22 cellular contexts compared by ENCODE assay signal in the genomic region with DNA sequence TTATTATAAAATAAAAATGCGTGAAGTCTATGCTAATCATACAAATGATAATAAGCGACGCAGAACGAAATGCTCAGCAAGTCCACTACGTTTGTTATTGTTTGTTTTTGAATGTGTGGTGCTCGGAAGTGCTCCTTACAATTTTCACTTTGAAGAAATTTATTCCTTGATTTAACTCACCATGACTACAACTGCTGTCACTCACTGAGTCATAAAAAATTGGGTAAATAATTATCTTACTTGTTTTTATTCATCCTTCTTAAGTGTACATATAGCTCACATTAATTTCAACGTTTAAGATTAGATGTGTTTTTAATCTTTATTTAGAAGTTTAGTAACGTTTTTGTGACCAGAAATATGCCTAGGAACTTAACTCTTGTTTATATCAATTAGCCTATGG.
DNase-seq lines count a peak whose midpoint lies in the region; ATAC-seq, FAIRE-seq and TF ChIP-seq lines count a peak whose summit lies in the region.
"Had no signal": no experiment of that assay in that cellular context is flagged by ENCODE, and none has a peak within 500 bp of the region (broad histone marks: within the 10 kb centered on the region; RNA-seq: fewer than 3 reads in every experiment).

No MANE protein-coding gene starts in this region.

- H2AK9ac ChIP-seq in IMR-90 (replicated peaks; ENCODE audit: low read depth, low read length, poor library complexity): no peak overlapping the region

- H4K20me1 ChIP-seq in IMR-90 (ENCODE audit: insufficient read depth, low read length) (no peaks in the 10 kb centered on the region), mammary epithelial cell (ENCODE audit: insufficient read depth, low read length) (no peaks in the 10 kb centered on the region)
- H4K20me1 ChIP-seq: BLaER1 treated with 17β-estradiol and CSF1 and Interleukin-3, amounts not matched to agents 10 nM and 100 nM had no signal

- no CpG with 5 or more reads among the region's 8 CpGs for WGBS in IMR-90 (ENCODE audit: extremely low coverage in 2 of 2, insufficient read length in 1 of 2), 2 experiments
- WGBS in mammary epithelial cell (ENCODE audit: low coverage, missing lambda C conversion rate): 84% methylated on average over 8 of the region's 8 CpGs

- H3K56ac ChIP-seq in IMR-90 (ENCODE audit: extremely low read depth, insufficient read depth, low read length): no peak overlapping the region

- no peak overlapping the region for H2BK20ac ChIP-seq in IMR-90 (ENCODE audit: low read depth, low read length)

- dilution Hi-C loops in IMR-90 (cut with HindIII; ENCODE audit: low sequenced_read_pairs, unreplicated experiment) (no loop called here), mammary epithelial cell (cut with HindIII; ENCODE audit: low sequenced_read_pairs) (no loop called here)

- H3K9me3 ChIP-seq in IMR-90 (ENCODE audit: control insufficient read depth, insufficient read depth, low read length): no peaks in the 10 kb centered on the region
- no peaks in the 10 kb centered on the region for H3K9me3 ChIP-seq in mammary epithelial cell (replicated peaks; ENCODE audit: insufficient read depth, low read length)
- H3K9me3 ChIP-seq: BE2C; BLaER1 treated with 17β-estradiol and CSF1 and Interleukin-3, amounts not matched to agents 10 nM and 100 nM had no signal

- H3K23ac ChIP-seq in IMR-90 (ENCODE audit: low read depth, low read length): no peak overlapping the region

- no peak for TF ChIP-seq RAD21 in IMR-90 (IDR thresholded peaks at IDR 0.05; ENCODE audit: low read length)

- no peaks in the 10 kb centered on the region for H3K79me2 ChIP-seq in mammary epithelial cell (ENCODE audit: insufficient read depth, low read length)

- no peak overlapping the region for H4K91ac ChIP-seq in IMR-90 (ENCODE audit: insufficient read depth, low read depth, low read length)

- H2BK15ac ChIP-seq in IMR-90 (ENCODE audit: low read depth, low read length): no peak overlapping the region

- H3K4me1 ChIP-seq in IMR-90 (ENCODE audit: control insufficient read depth, insufficient read depth, low read length): peaks cover 2% of the 10 kb centered on the region
- no peaks in the 10 kb centered on the region for H3K4me1 ChIP-seq in mammary epithelial cell (ENCODE audit: insufficient read depth, low read length)
- H3K4me1 ChIP-seq: BE2C; BLaER1 treated with 17β-estradiol and CSF1 and Interleukin-3, amounts not matched to agents 10 nM and 100 nM had no signal

- in situ Hi-C loops in IMR-90 (cut with MboI; ENCODE audit: low sequenced_read_pairs) (no loop called here), mammary epithelial cell (cut with MboI; ENCODE audit: low sequenced_read_pairs in 2 of 2) (no loop called here)

- BruUV-seq in IMR-90 (replicated peaks; lab: Mats Ljungman, UMichigan) (no TSS peak), mammary epithelial cell (replicated peaks; lab: Mats Ljungman, UMichigan) (no TSS peak)

- no peaks in the 10 kb centered on the region for H3K79me1 ChIP-seq in IMR-90 (ENCODE audit: low read depth in 1 of 2, low read length in 2 of 2)

- no peak overlapping the region for H3K4me3 ChIP-seq in IMR-90 (ENCODE audit: insufficient read depth, low read depth, low read length)
- no peak overlapping the region for H3K4me3 ChIP-seq in bronchial epithelial cell (ENCODE audit: low read depth, low read length)
- no peak overlapping the region for H3K4me3 ChIP-seq in mammary epithelial cell (replicated peaks in 1 of 3; ENCODE audit: insufficient read depth in 1 of 3, low read depth in 2 of 3, low read length in 3 of 3)
- H3K4me3 ChIP-seq: BLaER1 treated with 17β-estradiol and CSF1 and Interleukin-3, amounts not matched to agents 10 nM and 100 nM; GM12878; GM23248 had no signal

- no peak overlapping the region for H4K8ac ChIP-seq in IMR-90 (ENCODE audit: low read depth in 2 of 2, low read length in 2 of 2)

- H3K27ac ChIP-seq in IMR-90 (ENCODE audit: insufficient read depth, low read length) (no peak overlapping the region), mammary epithelial cell (ENCODE audit: insufficient read depth, low read depth, low read length) (no peak overlapping the region)
- H3K27ac ChIP-seq: BLaER1 treated with 17β-estradiol and CSF1 and Interleukin-3, amounts not matched to agents 10 nM and 100 nM; GM23248 had no signal

- intact Hi-C loops in IMR-90 (cut with micrococcal nuclease): no loop called here
- intact Hi-C loops in mammary epithelial cell (cut with micrococcal nuclease): no loop called here

- ATAC-seq in IMR-90 (ENCODE audit: low read depth): no peak
- ATAC-seq: GM12878, HCT116 had no signal

- H3K9me1 ChIP-seq in IMR-90 (ENCODE audit: insufficient read depth, low read length): 0 out of 2 replicates have a peak, but pooled peaks cover 2% of the 10 kb centered on the region

- TF ChIP-seq CTCF in IMR-90 (conservative IDR thresholded peaks at IDR 0.05; ENCODE audit: low read depth, low read length): no peak
- no peak for TF ChIP-seq CTCF in bronchial epithelial cell (IDR thresholded peaks at IDR 0.05; ENCODE audit: insufficient read depth, low read length, severe bottlenecking)
- no peak for TF ChIP-seq CTCF in mammary epithelial cell (conservative IDR thresholded peaks at IDR 0.05 in 1 of 2, IDR thresholded peaks at IDR 0.05 in 1 of 2; ENCODE audit: extremely low read depth in 1 of 2, insufficient read depth in 1 of 2, low read depth in 1 of 2, low read length in 2 of 2)

- H3K27me3 ChIP-seq in IMR-90 (ENCODE audit: control insufficient read depth, insufficient read depth, low read length): no peaks in the 10 kb centered on the region
- no peaks in the 10 kb centered on the region for H3K27me3 ChIP-seq in bronchial epithelial cell (ENCODE audit: control insufficient read depth, insufficient read depth, low read length)
- H3K27me3 ChIP-seq in mammary epithelial cell (ENCODE audit: insufficient read depth, low read length): no peaks in the 10 kb centered on the region
- H3K27me3 ChIP-seq: BE2C; BLaER1 treated with 17β-estradiol and CSF1 and Interleukin-3, amounts not matched to agents 10 nM and 100 nM had no signal

- POLR2A ChIA-PET in IMR-90 (lab: Charles Lee; ENCODE audit: unreplicated experiment): no interaction called here

- H3K4me2 ChIP-seq in IMR-90 (ENCODE audit: low read depth, low read length) (no peak overlapping the region), mammary epithelial cell (ENCODE audit: insufficient read depth, low read depth, low read length) (no peak overlapping the region)
- H3K4me2 ChIP-seq: BLaER1 treated with 17β-estradiol and CSF1 and Interleukin-3, amounts not matched to agents 10 nM and 100 nM had no signal

- no peak overlapping the region for H3K18ac ChIP-seq in IMR-90 (ENCODE audit: low read depth, low read length)

- H2AK5ac ChIP-seq in IMR-90 (ENCODE audit: low read depth, low read length): no peak overlapping the region

- no peak overlapping the region for H3K4ac ChIP-seq in IMR-90 (ENCODE audit: low read depth, low read length)

- no peak overlapping the region for H2BK5ac ChIP-seq in IMR-90 (ENCODE audit: low read depth, low read length, poor library complexity, severe bottlenecking)

- H3K9ac ChIP-seq in IMR-90 (ENCODE audit: low read depth, low read length) (no peak overlapping the region), mammary epithelial cell (ENCODE audit: insufficient read depth, low read length) (no peak overlapping the region)
- H3K9ac ChIP-seq: BLaER1 treated with 17β-estradiol and CSF1 and Interleukin-3, amounts not matched to agents 10 nM and 100 nM; GM23248 had no signal

- CTCF ChIA-PET in IMR-90 (lab: Yijun Ruan, JAX): no interaction called here
- CTCF ChIA-PET in mammary epithelial cell (lab: Charles Lee; ENCODE audit: low non-redundant PET): no interaction called here

- H4K5ac ChIP-seq in IMR-90 (ENCODE audit: low read depth, low read length): no peak overlapping the region

- H2BK120ac ChIP-seq in IMR-90 (ENCODE audit: low read depth, low read length): no peak overlapping the region

- TF ChIP-seq POLR2A in IMR-90 (IDR thresholded peaks at IDR 0.05; ENCODE audit: low read depth, low read length): no peak

- 0 out of 2 replicates have a peak overlapping the region, but pooled peaks have one; percentile 7 for H3K14ac ChIP-seq in IMR-90 (replicated peaks; ENCODE audit: low read depth, low read length)

- H3K36me3 ChIP-seq in IMR-90 (ENCODE audit: control insufficient read depth, insufficient read depth, low read length) (no peaks in the 10 kb centered on the region), bronchial epithelial cell (ENCODE audit: control insufficient read depth, insufficient read depth, low read length) (no peaks in the 10 kb centered on the region), mammary epithelial cell (ENCODE audit: insufficient read depth, low read length) (no peaks in the 10 kb centered on the region)
- H3K36me3 ChIP-seq: BE2C; BLaER1 treated with 17β-estradiol and CSF1 and Interleukin-3, amounts not matched to agents 10 nM and 100 nM had no signal

- H2AFZ ChIP-seq in IMR-90 (replicated peaks; ENCODE audit: low read length, poor library complexity) (no peak overlapping the region), mammary epithelial cell (ENCODE audit: low read depth, low read length) (no peak overlapping the region)
- H2AFZ ChIP-seq: GM23248 had no signal

- FAIRE-seq in bronchial epithelial cell (lab: Jason Lieb, UNC): no peak
- FAIRE-seq: D721Med, GM12878, GM19239, H1 had no signal

- DNase-seq in IMR-90 (no peak), bronchial epithelial cell (ENCODE audit: low read depth) (peak; percentile 7), kidney tubule cell (ENCODE audit: low spot score) (peak; percentile 26), putamen (ENCODE audit: low spot score) (no peak), mammary epithelial cell (no peak), dermis blood vessel endothelial cell (no peak)
- DNase-seq: AML-193; BE2C; CD4-positive, alpha-beta T cell; CD8-positive, alpha-beta memory T cell; DMS 273 treated with DMSO at 0.1 percent for 48 hours; DMS79; EL; GDM1; GM23248; H7 had no signal

TF ChIP-seq in IMR-90, 13 proteins besides CTCF, POLR2A, EP300 and RAD21 (continues in another document):
- TF ChIP-seq NFE2L2 (IDR thresholded peaks at IDR 0.05; ENCODE audit: low read depth, low read length) (no peak), CHD1 (IDR thresholded peaks at IDR 0.05; ENCODE audit: low read depth, low read length) (no peak), MXI1 (IDR thresholded peaks at IDR 0.05; ENCODE audit: borderline replicate concordance, low read depth, low read length) (no peak), BHLHE40 (IDR thresholded peaks at IDR 0.05; ENCODE audit: low read depth, low read length) (no peak), SMC3 (IDR thresholded peaks at IDR 0.05; ENCODE audit: low read depth, low read length) (no peak), MAFK (IDR thresholded peaks at IDR 0.05; ENCODE audit: low read depth, low read length) (no peak), RCOR1 (IDR thresholded peaks at IDR 0.05; ENCODE audit: insufficient replicate concordance, low read length) (no peak), FOS (IDR thresholded peaks at IDR 0.05; ENCODE audit: low read depth, low read length) (no peak), CEBPB (IDR thresholded peaks at IDR 0.05; ENCODE audit: low read depth, low read length) (no peak)

Comparison
In these comparisons a context has a peak if more than half of its experiments do, and no peak if none do; other contexts are left out.
1. DNase-seq: peak in bronchial epithelial cell (single experiment) and kidney tubule cell (single experiment); none in IMR-90 (single experiment), putamen (single experiment), mammary epithelial cell (single experiment) and dermis blood vessel endothelial cell (single experiment).